In genomic region chr4:1092026-1092982, GRCh38 we compare ENCODE assay signal across 1 cellular context.
TF ChIP-seq lines count a peak whose summit lies in the region.

No MANE protein-coding gene starts in this region.

TF ChIP-seq in GM23338, 12 proteins besides CTCF, POLR2A, EP300 and RAD21 (continued from another document):
- TF ChIP-seq ZNF462 (CRISPR knock-in tag; IDR thresholded peaks at IDR 0.05) (no peak), ETS1 (IDR thresholded peaks at IDR 0.05) (no peak), CREB1 (CRISPR knock-in tag; IDR thresholded peaks at IDR 0.05; ENCODE audit: low read depth) (no peak), EZH2phosphoT487 (IDR thresholded peaks at IDR 0.05; ENCODE audit: unreplicated experiment) (no peak), EZH2 (IDR thresholded peaks at IDR 0.05; ENCODE audit: low read depth, unreplicated experiment) (no peak), JUNB (IDR thresholded peaks at IDR 0.05; ENCODE audit: unreplicated experiment) (no peak), NANOG (IDR thresholded peaks at IDR 0.05; ENCODE audit: borderline replicate concordance) (no peak), POLR2AphosphoS5 (IDR thresholded peaks at IDR 0.05; ENCODE audit: low read depth) (no peak)
